Comparison of ENCODE assay signal across 2 cellular contexts in genomic region chr3:4421121-4421520, GRCh38.
TF ChIP-seq lines count a peak whose summit lies in the region.

No MANE protein-coding gene starts in this region.

TF ChIP-seq in GM12878, 131 proteins besides CTCF, POLR2A, EP300 and RAD21 (continued from another document and continues in another):
- TF ChIP-seq ELK1 (IDR thresholded peaks at IDR 0.05; ENCODE audit: low read depth, low read length) (no peak), SP1 (IDR thresholded peaks at IDR 0.05; ENCODE audit: low read depth, low read length) (no peak), JUNB (IDR thresholded peaks at IDR 0.05) (peak; percentile 22; the same call in 1 of the 2 replicates), NRF1 (conservative IDR thresholded peaks at IDR 0.05; ENCODE audit: low read depth, low read length) (no peak), FOXK2 (IDR thresholded peaks at IDR 0.05) (no peak), CBX3 (IDR thresholded peaks at IDR 0.05; ENCODE audit: borderline replicate concordance, low read depth) (no peak), RAD51 (IDR thresholded peaks at IDR 0.05) (peak; percentile 42; the same call in 1 of the 2 replicates), SREBF2 (IDR thresholded peaks at IDR 0.05; ENCODE audit: low read length) (no peak), ATF3 (IDR thresholded peaks at IDR 0.05; ENCODE audit: borderline replicate concordance, extremely low read depth, low read depth, low read length) (no peak), STAT1 (conservative IDR thresholded peaks at IDR 0.05) (no peak), EGR1 (IDR thresholded peaks at IDR 0.05; ENCODE audit: borderline replicate concordance in 1 of 2, low read depth in 2 of 2, low read length in 2 of 2) (no peak), RBBP5 (conservative IDR thresholded peaks at IDR 0.05) (no peak), GATAD2B (conservative IDR thresholded peaks at IDR 0.05; ENCODE audit: low read depth) (no peak), HCFC1 (IDR thresholded peaks at IDR 0.05; ENCODE audit: low read length) (no peak), ATF2 (IDR thresholded peaks at IDR 0.05; ENCODE audit: low read length) (no peak), TARDBP (IDR thresholded peaks at IDR 0.05; ENCODE audit: borderline replicate concordance) (no peak), SUZ12 (IDR thresholded peaks at IDR 0.05; ENCODE audit: unreplicated experiment) (no peak), CEBPZ (IDR thresholded peaks at IDR 0.05; ENCODE audit: low read depth, low read length) (no peak), SIX5 (IDR thresholded peaks at IDR 0.05; ENCODE audit: low read depth, low read length, severe bottlenecking) (no peak), BACH1 (IDR thresholded peaks at IDR 0.05; ENCODE audit: borderline replicate concordance) (peak; percentile 81; the same call in 1 of the 2 replicates), ZNF622 (IDR thresholded peaks at IDR 0.05) (no peak), RUNX3 (IDR thresholded peaks at IDR 0.05; ENCODE audit: low read length) (peak; percentile 52), TCF7 (IDR thresholded peaks at IDR 0.05; ENCODE audit: borderline replicate concordance) (no peak), PKNOX1 (IDR thresholded peaks at IDR 0.05) (no peak), BMI1 (IDR thresholded peaks at IDR 0.05; ENCODE audit: borderline replicate concordance) (no peak), NR2F1 (conservative IDR thresholded peaks at IDR 0.05) (peak; percentile 49; the same call in 1 of the 2 replicates), IKZF2 (IDR thresholded peaks at IDR 0.05) (peak; percentile 36 to 41; a peak in 2 of 4 replicates), SREBF1 (IDR thresholded peaks at IDR 0.05; ENCODE audit: low read length) (no peak), KDM1A (IDR thresholded peaks at IDR 0.05; ENCODE audit: borderline replicate concordance) (no peak)

TF ChIP-seq in HepG2, 621 proteins besides CTCF, POLR2A, EP300 and RAD21 (continued from another document):
- no peak for TF ChIP-seq ZNF142 (CRISPR knock-in tag; IDR thresholded peaks at IDR 0.05)
- TF ChIP-seq MYPOP (CRISPR knock-in tag; IDR thresholded peaks at IDR 0.05): no peak
- TF ChIP-seq MXI1 (IDR thresholded peaks at IDR 0.05; ENCODE audit: borderline replicate concordance, low read depth, low read length): no peak
- TF ChIP-seq ZNF232 (CRISPR knock-in tag; IDR thresholded peaks at IDR 0.05; ENCODE audit: borderline replicate concordance): no peak
